2 cellular contexts compared by ENCODE assay signal in genomic region chr5:23164971-23165370, GRCh38.
TF ChIP-seq lines count a peak whose summit lies in the region.

No MANE protein-coding gene starts in this region.

TF ChIP-seq in GM23338, 12 proteins besides CTCF, POLR2A, EP300 and RAD21:
- TF ChIP-seq ETS1 (IDR thresholded peaks at IDR 0.05) (no peak), ZNF462 (CRISPR knock-in tag; IDR thresholded peaks at IDR 0.05) (no peak), ZNF331 (CRISPR knock-in tag; IDR thresholded peaks at IDR 0.05; ENCODE audit: low read depth) (no peak), CREB1 (CRISPR knock-in tag; IDR thresholded peaks at IDR 0.05; ENCODE audit: low read depth) (no peak), POLR2AphosphoS5 (IDR thresholded peaks at IDR 0.05; ENCODE audit: low read depth) (no peak), REST (IDR thresholded peaks at IDR 0.05; ENCODE audit: unreplicated experiment) (no peak), NANOG (IDR thresholded peaks at IDR 0.05; ENCODE audit: borderline replicate concordance) (no peak), STAT1 (IDR thresholded peaks at IDR 0.05; ENCODE audit: unreplicated experiment) (no peak), EZH2 (IDR thresholded peaks at IDR 0.05; ENCODE audit: low read depth, unreplicated experiment) (no peak), EZH2phosphoT487 (IDR thresholded peaks at IDR 0.05; ENCODE audit: unreplicated experiment) (no peak), JUNB (IDR thresholded peaks at IDR 0.05; ENCODE audit: unreplicated experiment) (no peak)
TF ChIP-seq in GM23338: peak in this region for 0.

TF ChIP-seq in H1, 55 proteins besides CTCF, POLR2A, EP300 and RAD21:
- TF ChIP-seq CREB1 (IDR thresholded peaks at IDR 0.05) (no peak), RBBP5 (IDR thresholded peaks at IDR 0.05; ENCODE audit: borderline replicate concordance, low read depth, low read length) (no peak), SP2 (IDR thresholded peaks at IDR 0.05; ENCODE audit: low read length) (no peak), BCL11A (IDR thresholded peaks at IDR 0.05; ENCODE audit: low read depth in 2 of 2, low read length in 2 of 2) (no peak), CBX5 (IDR thresholded peaks at IDR 0.05; ENCODE audit: low read depth, low read length) (no peak), HDAC2 (IDR thresholded peaks at IDR 0.05; ENCODE audit: borderline replicate concordance in 1 of 2, low read depth in 2 of 2, low read length in 2 of 2) (no peak), GABPA (IDR thresholded peaks at IDR 0.05; ENCODE audit: borderline replicate concordance, insufficient read depth, low read length) (no peak), SUZ12 (IDR thresholded peaks at IDR 0.05; ENCODE audit: low read length) (no peak), MAFK (IDR thresholded peaks at IDR 0.05; ENCODE audit: low read depth, low read length) (no peak), CBX8 (IDR thresholded peaks at IDR 0.05; ENCODE audit: borderline replicate concordance, low read depth, low read length) (no peak), RFX5 (IDR thresholded peaks at IDR 0.05; ENCODE audit: borderline replicate concordance, low read depth, low read length) (no peak)
